ENCODE assay signal across 27 cellular contexts in genomic region chr3:197901626-197902025, GRCh38.
"Had no signal": no experiment of that assay in that cellular context is flagged by ENCODE, and none has a peak within 500 bp of the region (broad histone marks: within the 10 kb centered on the region; RNA-seq: fewer than 3 reads in every experiment).

No MANE protein-coding gene starts in this region.

- H3K9me3 ChIP-seq: left lung, lower lobe of right lung, neutrophil, ovary, right atrium auricular region, suprapubic skin, thoracic aorta, tibial artery, upper lobe of right lung had no signal

- H3K4me1 ChIP-seq: upper lobe of right lung had no signal

- H3K36me3 ChIP-seq: left lung, lower lobe of right lung, neutrophil, ovary, right atrium auricular region, suprapubic skin, thoracic aorta, tibial artery, upper lobe of right lung had no signal

- ATAC-seq: left colon; left lung; lower lobe of right lung; naive thymus-derived CD8-positive, alpha-beta T cell; sciatic nerve; upper lobe of right lung had no signal

- DNase-seq: hypothalamus; immature natural killer cell; kidney; left colon; left lung; lower lobe of right lung; mammary epithelial cell; mesenchymal stem cell; naive thymus-derived CD8-positive, alpha-beta T cell; occipital lobe; ovary; stimulated activated CD4-positive, alpha-beta T cell treated with anti-CD3 and anti-CD28 coated beads, Interleukin-12 subunit alpha, Interleukin-12 subunit beta, amount 100 ng/mL, for 4 hours; stimulated activated CD4-positive, alpha-beta T cell treated with anti-CD3 and anti-CD28 coated beads, Interleukin-15, amount 100 ng/mL, for 24 hours; stimulated activated CD4-positive, alpha-beta T cell treated with anti-CD3 and anti-CD28 coated beads, Interleukin-2, amount 100 ng/mL, for 24 hours; stimulated activated CD4-positive, alpha-beta T cell treated with anti-CD3 and anti-CD28 coated beads, Interleukin-4, amount 100 ng/mL, for 1 hour; stimulated activated naive CD4-positive, alpha-beta T cell; tibial artery; trophoblast cell; upper lobe of right lung had no signal

- H3K27ac ChIP-seq: left lung, lower lobe of right lung, neutrophil, ovary, right atrium auricular region, skin epidermis, suprapubic skin, thoracic aorta, tibial artery, upper lobe of right lung had no signal

- H3K27me3 ChIP-seq: left lung, neutrophil, ovary, right atrium auricular region, suprapubic skin, tibial artery, upper lobe of right lung had no signal

- H3K4me3 ChIP-seq: left lung, lower lobe of right lung, ovary, right atrium auricular region, skin epidermis, suprapubic skin, thoracic aorta, tibial artery, upper lobe of right lung had no signal

- FAIRE-seq: islet of Langerhans, kidney, urothelium cell line had no signal
